17 cellular contexts compared by ENCODE assay signal in genomic region chr1:116769994-116770393, GRCh38. TPM values are rescaled to one million over a fixed set of nuclear protein-coding genes. Genes with fewer than 3 reads are reported as not detected.
DNase-seq lines count a peak whose midpoint lies in the region; ATAC-seq and TF ChIP-seq lines count a peak whose summit lies in the region.
"Had no signal": no experiment of that assay in that cellular context is flagged by ENCODE, and none has a peak within 500 bp of the region (broad histone marks: within the 10 kb centered on the region; RNA-seq: fewer than 3 reads in every experiment).

No MANE protein-coding gene starts in this region.

- intact Hi-C loops in activated CD4-positive, alpha-beta T cell treated with anti-CD3 and anti-CD28 coated beads for 36 hours (cut with DNase I, micrococcal nuclease): loop anchor here (1.0 to 5.0 kb wide), 6 partner anchors 32 to 892 kb away; no protein-coding TSS in a partner anchor
- intact Hi-C loops in PC-3 (cut with micrococcal nuclease): no loop called here

- CTCF ChIA-PET in activated CD4-positive, alpha-beta T cell treated with anti-CD3 and anti-CD28 coated beads for 36 hours (lab: Charles Lee): interaction anchor here (0.8 to 14.1 kb wide), 17 partner anchors 9 to 353 kb away, joined by 3 to 213 read pairs (median 5); partner anchors contain the start of genes CD2 and TTF2
- CTCF ChIA-PET in activated CD8-positive, alpha-beta memory T cell treated with anti-CD3 and anti-CD28 coated beads, Interleukin-2, amount 10 ng/mL, durations not matched to agents 7 days and 5 days (lab: Charles Lee): interaction anchor here (1.0 to 24.8 kb wide), 16 partner anchors 8 to 290 kb away, joined by 3 to 317 read pairs (median 6); partner anchors contain the start of genes CD2 and TTF2
- CTCF ChIA-PET in PC-3 (lab: Charles Lee): no interaction called here

- no peak overlapping the region for H3K4me3 ChIP-seq in PC-3 (ENCODE audit: low read length)
- H3K4me3 ChIP-seq: dorsolateral prefrontal cortex, GM23248, SJSA1, upper lobe of left lung had no signal

- H2AFZ ChIP-seq in PC-3 (ENCODE audit: low read length): no peak overlapping the region
- H2AFZ ChIP-seq: GM23248 had no signal

- H3F3A ChIP-seq in PC-3 (ENCODE audit: low read length, unreplicated experiment): no peaks in the 10 kb centered on the region

- no peaks in the 10 kb centered on the region for H3K79me2 ChIP-seq in PC-3 (ENCODE audit: low read length)

- peak; percentile 51 for DNase-seq in activated CD4-positive, alpha-beta T cell treated with anti-CD3 and anti-CD28 coated beads for 36 hours
- no peak for DNase-seq in activated CD4-positive, alpha-beta T cell treated with anti-CD3 and anti-CD28 coated beads for 4 hours
- peak; percentile 51 for DNase-seq in activated CD8-positive, alpha-beta memory T cell treated with anti-CD3 and anti-CD28 coated beads, Interleukin-2, amount 10 ng/mL, durations not matched to agents 7 days and 5 days
- no peak for DNase-seq in natural killer cell treated with Interleukin-12 subunit alpha and Interleukin-12 subunit beta and Interleukin-15 and Interleukin-18, amount 100 ng/mL, for 72 hours (ENCODE audit: low spot score)
- no peak for DNase-seq in omental fat pad (ENCODE audit: low spot score)
- DNase-seq in PC-3: no peak
- no peak for DNase-seq in mesothelial cell of epicardium (ENCODE audit: low spot score in 2 of 2, unreplicated experiment in 2 of 2)
- DNase-seq: 8988T, COR-L47, dorsolateral prefrontal cortex, left ventricle myocardium superior had no signal

- peak overlapping the region; percentile 93 for H3K4me3 Mint-ChIP-seq in activated CD4-positive, alpha-beta T cell treated with anti-CD3 and anti-CD28 coated beads for 36 hours
- H3K4me3 Mint-ChIP-seq in activated CD8-positive, alpha-beta memory T cell treated with anti-CD3 and anti-CD28 coated beads, Interleukin-2, amount 10 ng/mL, durations not matched to agents 7 days and 5 days: peak overlapping the region; percentile 58
- H3K4me3 Mint-ChIP-seq in natural killer cell treated with Interleukin-12 subunit alpha and Interleukin-12 subunit beta and Interleukin-15 and Interleukin-18, amount 100 ng/mL, for 72 hours: peak overlapping the region; percentile 80
- no peak overlapping the region for H3K4me3 Mint-ChIP-seq in mesothelial cell of epicardium
- H3K4me3 Mint-ChIP-seq: nephron had no signal

- peaks cover 8% of the 10 kb centered on the region for H3K9me3 Mint-ChIP-seq in activated CD4-positive, alpha-beta T cell treated with anti-CD3 and anti-CD28 coated beads for 36 hours (ENCODE audit: low read depth)
- H3K9me3 Mint-ChIP-seq in activated CD8-positive, alpha-beta memory T cell treated with anti-CD3 and anti-CD28 coated beads, Interleukin-2, amount 10 ng/mL, durations not matched to agents 7 days and 5 days (ENCODE audit: low read depth): peaks cover 2% of the 10 kb centered on the region
- H3K9me3 Mint-ChIP-seq in natural killer cell treated with Interleukin-12 subunit alpha and Interleukin-12 subunit beta and Interleukin-15 and Interleukin-18, amount 100 ng/mL, for 72 hours: peaks cover 3% of the 10 kb centered on the region
- peaks cover 18% of the 10 kb centered on the region for H3K9me3 Mint-ChIP-seq in mesothelial cell of epicardium

- H3K9me3 ChIP-seq in PC-3 (ENCODE audit: low read length): no peaks in the 10 kb centered on the region
- H3K9me3 ChIP-seq: SJSA1, upper lobe of left lung had no signal

- H3K27me3 Mint-ChIP-seq in activated CD4-positive, alpha-beta T cell treated with anti-CD3 and anti-CD28 coated beads for 36 hours: no peaks in the 10 kb centered on the region
- H3K27me3 Mint-ChIP-seq in activated CD8-positive, alpha-beta memory T cell treated with anti-CD3 and anti-CD28 coated beads, Interleukin-2, amount 10 ng/mL, durations not matched to agents 7 days and 5 days: no peaks in the 10 kb centered on the region
- H3K27me3 Mint-ChIP-seq in natural killer cell treated with Interleukin-12 subunit alpha and Interleukin-12 subunit beta and Interleukin-15 and Interleukin-18, amount 100 ng/mL, for 72 hours: no peaks in the 10 kb centered on the region
- no peaks in the 10 kb centered on the region for H3K27me3 Mint-ChIP-seq in mesothelial cell of epicardium (ENCODE audit: low read depth)

- H3K9ac ChIP-seq in PC-3 (ENCODE audit: low read length): no peak overlapping the region
- H3K9ac ChIP-seq: GM23248 had no signal

- H3K36me3 Mint-ChIP-seq in activated CD4-positive, alpha-beta T cell treated with anti-CD3 and anti-CD28 coated beads for 36 hours (ENCODE audit: low read depth): peaks cover 86% of the 10 kb centered on the region
- peaks cover 65% of the 10 kb centered on the region for H3K36me3 Mint-ChIP-seq in activated CD8-positive, alpha-beta memory T cell treated with anti-CD3 and anti-CD28 coated beads, Interleukin-2, amount 10 ng/mL, durations not matched to agents 7 days and 5 days
- peaks cover 42% of the 10 kb centered on the region for H3K36me3 Mint-ChIP-seq in natural killer cell treated with Interleukin-12 subunit alpha and Interleukin-12 subunit beta and Interleukin-15 and Interleukin-18, amount 100 ng/mL, for 72 hours
- H3K36me3 Mint-ChIP-seq in mesothelial cell of epicardium: peaks cover 2% of the 10 kb centered on the region

- no peak overlapping the region for H3K4me2 ChIP-seq in PC-3 (ENCODE audit: low read length)

- peak overlapping the region; percentile 100 for H3K27ac Mint-ChIP-seq in activated CD4-positive, alpha-beta T cell treated with anti-CD3 and anti-CD28 coated beads for 36 hours
- H3K27ac Mint-ChIP-seq in activated CD8-positive, alpha-beta memory T cell treated with anti-CD3 and anti-CD28 coated beads, Interleukin-2, amount 10 ng/mL, durations not matched to agents 7 days and 5 days: peak overlapping the region; percentile 97
- H3K27ac Mint-ChIP-seq in natural killer cell treated with Interleukin-12 subunit alpha and Interleukin-12 subunit beta and Interleukin-15 and Interleukin-18, amount 100 ng/mL, for 72 hours: peak overlapping the region; percentile 98 to 99
- H3K27ac Mint-ChIP-seq in mesothelial cell of epicardium: no peak overlapping the region
- H3K27ac Mint-ChIP-seq: nephron had no signal

- ATAC-seq in activated CD4-positive, alpha-beta T cell treated with anti-CD3 and anti-CD28 coated beads for 36 hours: no peak
- ATAC-seq in HG02678 (IDR thresholded peaks at IDR 0.05; ENCODE audit: unreplicated experiment) (peak; percentile 15), omental fat pad (ENCODE audit: low FRiP score) (no peak), PC-3 (no peak)
- ATAC-seq in activated CD8-positive, alpha-beta memory T cell treated with anti-CD3 and anti-CD28 coated beads, Interleukin-2, amount 10 ng/mL, durations not matched to agents 7 days and 5 days: no peak
- no peak for ATAC-seq in natural killer cell treated with Interleukin-12 subunit alpha and Interleukin-12 subunit beta and Interleukin-15 and Interleukin-18, amount 100 ng/mL, for 72 hours

- BruUV-seq in PC-3 (replicated peaks; lab: Mats Ljungman, UMichigan): no TSS peak

- H3K9me2 ChIP-seq in PC-3 (replicated peaks; ENCODE audit: low read length): no peaks in the 10 kb centered on the region

- peaks cover 92% of the 10 kb centered on the region for H3K4me1 Mint-ChIP-seq in activated CD4-positive, alpha-beta T cell treated with anti-CD3 and anti-CD28 coated beads for 36 hours
- H3K4me1 Mint-ChIP-seq in activated CD8-positive, alpha-beta memory T cell treated with anti-CD3 and anti-CD28 coated beads, Interleukin-2, amount 10 ng/mL, durations not matched to agents 7 days and 5 days: peaks cover 80% of the 10 kb centered on the region
- H3K4me1 Mint-ChIP-seq in natural killer cell treated with Interleukin-12 subunit alpha and Interleukin-12 subunit beta and Interleukin-15 and Interleukin-18, amount 100 ng/mL, for 72 hours (ENCODE audit: low read depth in 2 of 2): peaks cover 60 to 82% of the 10 kb centered on the region in 2 donors
- no peaks in the 10 kb centered on the region for H3K4me1 Mint-ChIP-seq in mesothelial cell of epicardium
- H3K4me1 Mint-ChIP-seq: nephron had no signal

- TF ChIP-seq CTCF in omental fat pad (IDR thresholded peaks at IDR 0.05): no peak
- TF ChIP-seq CTCF in PC-3 (conservative IDR thresholded peaks at IDR 0.05; ENCODE audit: low read depth, low read length): no peak
- TF ChIP-seq CTCF in mesothelial cell of epicardium (IDR thresholded peaks at IDR 0.05; ENCODE audit: unreplicated experiment): no peak

- H3K27me3 ChIP-seq in PC-3 (ENCODE audit: low read length): no peaks in the 10 kb centered on the region
- H3K27me3 ChIP-seq: dorsolateral prefrontal cortex, SJSA1, upper lobe of left lung had no signal

- H3K36me3 ChIP-seq in PC-3 (ENCODE audit: low read depth, low read length): no peaks in the 10 kb centered on the region
- H3K36me3 ChIP-seq: SJSA1, upper lobe of left lung had no signal

- H3K4me1 ChIP-seq in PC-3 (ENCODE audit: insufficient read depth, low read length): peaks cover 10% of the 10 kb centered on the region
- H3K4me1 ChIP-seq: SJSA1 had no signal

- no peaks in the 10 kb centered on the region for H4K20me1 ChIP-seq in PC-3 (ENCODE audit: low read length)

- POLR2A ChIA-PET in activated CD4-positive, alpha-beta T cell treated with anti-CD3 and anti-CD28 coated beads for 36 hours (lab: Charles Lee): interaction anchor here (0.6 to 11.5 kb wide), 21 partner anchors 7 to 395 kb away, joined by 3 to 482 read pairs (median 9); partner anchors contain the start of genes CD2 and TTF2
- POLR2A ChIA-PET in PC-3 (lab: Charles Lee; ENCODE audit: unreplicated experiment): no interaction called here

- H3K27ac ChIP-seq in PC-3 (ENCODE audit: low read length): no peak overlapping the region
- H3K27ac ChIP-seq: dorsolateral prefrontal cortex, GM23248, SJSA1 had no signal

RNA-seq across cellular contexts. Expression of gene CD2, which starts 15.8 kb away (rescaled TPM):
- 100 to 1,000 TPM; 287 to 291 TPM for total RNA-seq in activated CD4-positive, alpha-beta T cell treated with anti-CD3 and anti-CD28 coated beads for 36 hours
- total RNA-seq in activated CD8-positive, alpha-beta memory T cell treated with anti-CD3 and anti-CD28 coated beads, Interleukin-2, amount 10 ng/mL, durations not matched to agents 7 days and 5 days: 100 to 1,000 TPM; 278 to 444 TPM
- 100 to 1,000 TPM in 1 of 2 donors, 10 to 100 TPM in 1; 71.4 to 140 TPM for total RNA-seq in natural killer cell treated with Interleukin-12 subunit alpha and Interleukin-12 subunit beta and Interleukin-15 and Interleukin-18, amount 100 ng/mL, for 72 hours
- total RNA-seq in omental fat pad: 1 to 10 TPM; 1.8 to 3.4 (median 2.6) TPM
- not detected in 2 replicates for total RNA-seq in PC-3 (2014; rRNA removed)
- total RNA-seq in mesothelial cell of epicardium: not detected in 3 replicates
- total RNA-seq: fibroblast of lung, GM23248, SJSA1 had no signal

Comparison
In these comparisons a context has a peak if more than half of its experiments do, and no peak if none do; other contexts are left out.
1. DNase-seq: peak in activated CD4-positive, alpha-beta T cell treated with anti-CD3 and anti-CD28 coated beads for 36 hours (single experiment) and activated CD8-positive, alpha-beta memory T cell treated with anti-CD3 and anti-CD28 coated beads, Interleukin-2, amount 10 ng/mL, durations not matched to agents 7 days and 5 days (single experiment); none in activated CD4-positive, alpha-beta T cell treated with anti-CD3 and anti-CD28 coated beads for 4 hours (0 of 2), natural killer cell treated with Interleukin-12 subunit alpha and Interleukin-12 subunit beta and Interleukin-15 and Interleukin-18, amount 100 ng/mL, for 72 hours (single experiment), omental fat pad (single experiment), PC-3 (single experiment) and mesothelial cell of epicardium (0 of 2).
2. RNA of gene CD2, which starts 15.8 kb away (total RNA-seq): 278 to 444 TPM in activated CD8-positive, alpha-beta memory T cell treated with anti-CD3 and anti-CD28 coated beads, Interleukin-2, amount 10 ng/mL, durations not matched to agents 7 days and 5 days, 287 to 291 TPM in activated CD4-positive, alpha-beta T cell treated with anti-CD3 and anti-CD28 coated beads for 36 hours and 71.4 to 140 TPM in natural killer cell treated with Interleukin-12 subunit alpha and Interleukin-12 subunit beta and Interleukin-15 and Interleukin-18, amount 100 ng/mL, for 72 hours; 1.8 to 3.4 TPM in omental fat pad, not detected in mesothelial cell of epicardium and not detected in PC-3; every median in the first group is over 10 times any median in the second.